ENCODE assay signal across 25 cellular contexts in genomic region chr5:39942606-39943005, GRCh38.
"Had no signal": no experiment of that assay in that cellular context is flagged by ENCODE, and none has a peak within 500 bp of the region (broad histone marks: within the 10 kb centered on the region; RNA-seq: fewer than 3 reads in every experiment).

No MANE protein-coding gene starts in this region.

- H3K27ac Mint-ChIP-seq: naive thymus-derived CD8-positive, alpha-beta T cell; nephron; progenitor cell of endocrine pancreas; stimulated activated naive B cell treated with anti-CD40 and anti-IgM and Interleukin-4, amounts not matched to agents 10 μg/mL and 1 μg/mL and 100 μg/mL, for 72 hours had no signal

- H3K9me3 Mint-ChIP-seq: nephron, neural crest cell had no signal

- H3K27me3 ChIP-seq: left lung, right atrium auricular region, right lobe of liver, stomach, testis, thyroid gland, transverse colon, upper lobe of left lung, vagina had no signal

- ATAC-seq: left colon; left lung; lower lobe of right lung; naive thymus-derived CD8-positive, alpha-beta T cell; right lobe of liver; stimulated activated naive B cell treated with anti-CD40 and anti-IgM and Interleukin-4, amounts not matched to agents 10 μg/mL and 1 μg/mL and 100 μg/mL, for 72 hours; stimulated activated naive CD8-positive, alpha-beta T cell treated with anti-CD3 and anti-CD28 coated beads, Interleukin-15, Interleukin-2, amounts not matched to agents 100 U/mL and 50 U/mL, for 24 hours had no signal

- H3K9me3 ChIP-seq: left lung, lower lobe of right lung, right atrium auricular region, right lobe of liver, testis, thyroid gland, transverse colon, upper lobe of left lung, vagina had no signal

- H3K4me3 ChIP-seq: left lung, lower lobe of right lung, right atrium auricular region, right lobe of liver, stomach, testis, thyroid gland, transverse colon, upper lobe of left lung, vagina had no signal

- H3K27me3 Mint-ChIP-seq: progenitor cell of endocrine pancreas had no signal

- FAIRE-seq: keratinocyte had no signal

- DNase-seq: left colon; left lung; lower lobe of right lung; mammary epithelial cell; mesenchymal stem cell; naive thymus-derived CD8-positive, alpha-beta T cell; nucleus accumbens; right lobe of liver; stimulated activated CD4-positive, alpha-beta T cell treated with anti-CD3 and anti-CD28 coated beads, Interleukin-12 subunit alpha, Interleukin-12 subunit beta, amount 100 ng/mL, for 4 hours; stimulated activated CD4-positive, alpha-beta T cell treated with anti-CD3 and anti-CD28 coated beads, Interleukin-15, amount 100 ng/mL, for 24 hours; stimulated activated CD4-positive, alpha-beta T cell treated with anti-CD3 and anti-CD28 coated beads, Interleukin-2, amount 100 ng/mL, for 24 hours; stimulated activated CD4-positive, alpha-beta T cell treated with anti-CD3 and anti-CD28 coated beads, Interleukin-4, amount 100 ng/mL, for 1 hour; stimulated activated naive B cell treated with anti-CD40 and anti-IgM and Interleukin-4, amounts not matched to agents 10 μg/mL and 1 μg/mL and 100 μg/mL, for 72 hours; stimulated activated naive CD8-positive, alpha-beta T cell treated with anti-CD3 and anti-CD28 coated beads, Interleukin-15, Interleukin-2, amounts not matched to agents 100 U/mL and 50 U/mL, for 24 hours; stomach; testis; thyroid gland; transverse colon; upper lobe of left lung had no signal

- H3K4me3 Mint-ChIP-seq: naive thymus-derived CD8-positive, alpha-beta T cell; nephron; neural crest cell; stimulated activated naive B cell treated with anti-CD40 and anti-IgM and Interleukin-4, amounts not matched to agents 10 μg/mL and 1 μg/mL and 100 μg/mL, for 72 hours had no signal

- H3K36me3 Mint-ChIP-seq: stimulated activated naive B cell treated with anti-CD40 and anti-IgM and Interleukin-4, amounts not matched to agents 10 μg/mL and 1 μg/mL and 100 μg/mL, for 72 hours had no signal

- H3K4me1 ChIP-seq: right atrium auricular region, right lobe of liver, stomach, testis, thyroid gland, transverse colon, upper lobe of left lung, vagina had no signal

- H3K4me1 Mint-ChIP-seq: naive thymus-derived CD8-positive, alpha-beta T cell; nephron; neural crest cell; stimulated activated naive B cell treated with anti-CD40 and anti-IgM and Interleukin-4, amounts not matched to agents 10 μg/mL and 1 μg/mL and 100 μg/mL, for 72 hours had no signal

- H3K36me3 ChIP-seq: left lung, lower lobe of right lung, right atrium auricular region, right lobe of liver, stomach, thyroid gland, transverse colon, upper lobe of left lung, vagina had no signal

- H3K27ac ChIP-seq: left lung, lower lobe of right lung, right atrium auricular region, right lobe of liver, stomach, testis, thyroid gland, transverse colon, upper lobe of left lung, vagina had no signal
